Comparison of ENCODE assay signal across 1 cellular context in the genomic region with DNA sequence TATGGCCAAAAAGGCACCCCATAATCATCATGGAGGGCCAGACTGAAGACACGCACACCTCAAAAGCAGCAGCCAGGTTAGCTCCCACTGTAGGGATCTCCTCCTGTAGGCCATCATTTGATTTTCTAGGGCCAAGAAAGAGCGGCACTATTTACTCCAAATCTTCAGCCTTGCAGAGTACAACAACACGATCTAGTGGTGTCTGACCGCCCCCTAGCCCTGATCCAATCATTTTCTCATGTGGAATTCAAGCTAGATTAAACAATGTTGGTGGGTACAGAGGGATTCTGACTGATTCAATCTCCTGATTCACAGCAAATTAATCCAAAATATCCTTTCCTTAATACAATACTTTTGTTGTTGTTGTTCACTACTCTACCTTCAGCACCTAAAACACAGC.
TF ChIP-seq lines count a peak whose summit lies in the region.

No MANE protein-coding gene starts in this region.

TF ChIP-seq in WTC11, 78 proteins besides CTCF, POLR2A, EP300 and RAD21 (continued from another document):
- TF ChIP-seq, protein P1, sequence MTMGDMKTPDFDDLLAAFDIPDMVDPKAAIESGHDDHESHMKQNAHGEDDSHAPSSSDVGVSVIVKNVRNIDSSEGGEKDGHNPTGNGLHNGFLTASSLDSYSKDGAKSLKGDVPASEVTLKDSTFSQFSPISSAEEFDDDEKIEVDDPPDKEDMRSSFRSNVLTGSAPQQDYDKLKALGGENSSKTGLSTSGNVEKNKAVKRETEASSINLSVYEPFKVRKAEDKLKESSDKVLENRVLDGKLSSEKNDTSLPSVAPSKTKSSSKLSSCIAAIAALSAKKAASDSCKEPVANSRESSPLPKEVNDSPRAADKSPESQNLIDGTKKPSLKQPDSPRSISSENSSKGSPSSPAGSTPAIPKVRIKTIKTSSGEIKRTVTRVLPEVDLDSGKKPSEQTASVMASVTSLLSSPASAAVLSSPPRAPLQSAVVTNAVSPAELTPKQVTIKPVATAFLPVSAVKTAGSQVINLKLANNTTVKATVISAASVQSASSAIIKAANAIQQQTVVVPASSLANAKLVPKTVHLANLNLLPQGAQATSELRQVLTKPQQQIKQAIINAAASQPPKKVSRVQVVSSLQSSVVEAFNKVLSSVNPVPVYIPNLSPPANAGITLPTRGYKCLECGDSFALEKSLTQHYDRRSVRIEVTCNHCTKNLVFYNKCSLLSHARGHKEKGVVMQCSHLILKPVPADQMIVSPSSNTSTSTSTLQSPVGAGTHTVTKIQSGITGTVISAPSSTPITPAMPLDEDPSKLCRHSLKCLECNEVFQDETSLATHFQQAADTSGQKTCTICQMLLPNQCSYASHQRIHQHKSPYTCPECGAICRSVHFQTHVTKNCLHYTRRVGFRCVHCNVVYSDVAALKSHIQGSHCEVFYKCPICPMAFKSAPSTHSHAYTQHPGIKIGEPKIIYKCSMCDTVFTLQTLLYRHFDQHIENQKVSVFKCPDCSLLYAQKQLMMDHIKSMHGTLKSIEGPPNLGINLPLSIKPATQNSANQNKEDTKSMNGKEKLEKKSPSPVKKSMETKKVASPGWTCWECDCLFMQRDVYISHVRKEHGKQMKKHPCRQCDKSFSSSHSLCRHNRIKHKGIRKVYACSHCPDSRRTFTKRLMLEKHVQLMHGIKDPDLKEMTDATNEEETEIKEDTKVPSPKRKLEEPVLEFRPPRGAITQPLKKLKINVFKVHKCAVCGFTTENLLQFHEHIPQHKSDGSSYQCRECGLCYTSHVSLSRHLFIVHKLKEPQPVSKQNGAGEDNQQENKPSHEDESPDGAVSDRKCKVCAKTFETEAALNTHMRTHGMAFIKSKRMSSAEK (CRISPR knock-in tag; IDR thresholded peaks at IDR 0.05; ENCODE audit: borderline replicate concordance) = no peak
- TF ChIP-seq GRHL2 (CRISPR knock-in tag; IDR thresholded peaks at IDR 0.05; ENCODE audit: insufficient replicate concordance, severe bottlenecking) (no peak), ZNF317 (CRISPR knock-in tag; IDR thresholded peaks at IDR 0.05; ENCODE audit: borderline replicate concordance, low read depth) (no peak), NFE2L1 (CRISPR knock-in tag; IDR thresholded peaks at IDR 0.05) (no peak), ZNF416 (CRISPR knock-in tag; IDR thresholded peaks at IDR 0.05) (no peak), ZNF121 (CRISPR knock-in tag; IDR thresholded peaks at IDR 0.05) (no peak), KAT7 (CRISPR knock-in tag; IDR thresholded peaks at IDR 0.05; ENCODE audit: borderline replicate concordance) (no peak), SMAD4 (CRISPR knock-in tag; IDR thresholded peaks at IDR 0.05) (no peak), MXD4 (CRISPR knock-in tag; IDR thresholded peaks at IDR 0.05; ENCODE audit: borderline replicate concordance) (no peak), GABPB1 (CRISPR knock-in tag; IDR thresholded peaks at IDR 0.05) (no peak)
- TF ChIP-seq, protein P2, sequence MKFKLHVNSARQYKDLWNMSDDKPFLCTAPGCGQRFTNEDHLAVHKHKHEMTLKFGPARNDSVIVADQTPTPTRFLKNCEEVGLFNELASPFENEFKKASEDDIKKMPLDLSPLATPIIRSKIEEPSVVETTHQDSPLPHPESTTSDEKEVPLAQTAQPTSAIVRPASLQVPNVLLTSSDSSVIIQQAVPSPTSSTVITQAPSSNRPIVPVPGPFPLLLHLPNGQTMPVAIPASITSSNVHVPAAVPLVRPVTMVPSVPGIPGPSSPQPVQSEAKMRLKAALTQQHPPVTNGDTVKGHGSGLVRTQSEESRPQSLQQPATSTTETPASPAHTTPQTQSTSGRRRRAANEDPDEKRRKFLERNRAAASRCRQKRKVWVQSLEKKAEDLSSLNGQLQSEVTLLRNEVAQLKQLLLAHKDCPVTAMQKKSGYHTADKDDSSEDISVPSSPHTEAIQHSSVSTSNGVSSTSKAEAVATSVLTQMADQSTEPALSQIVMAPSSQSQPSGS (CRISPR knock-in tag; IDR thresholded peaks at IDR 0.05; ENCODE audit: borderline replicate concordance, low read depth) = no peak
- TF ChIP-seq, protein P3, sequence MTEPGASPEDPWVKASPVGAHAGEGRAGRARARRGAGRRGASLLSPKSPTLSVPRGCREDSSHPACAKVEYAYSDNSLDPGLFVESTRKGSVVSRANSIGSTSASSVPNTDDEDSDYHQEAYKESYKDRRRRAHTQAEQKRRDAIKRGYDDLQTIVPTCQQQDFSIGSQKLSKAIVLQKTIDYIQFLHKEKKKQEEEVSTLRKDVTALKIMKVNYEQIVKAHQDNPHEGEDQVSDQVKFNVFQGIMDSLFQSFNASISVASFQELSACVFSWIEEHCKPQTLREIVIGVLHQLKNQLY (CRISPR knock-in tag; IDR thresholded peaks at IDR 0.05) = no peak
